ENCODE assay signal across 10 cellular contexts in the genomic region with DNA sequence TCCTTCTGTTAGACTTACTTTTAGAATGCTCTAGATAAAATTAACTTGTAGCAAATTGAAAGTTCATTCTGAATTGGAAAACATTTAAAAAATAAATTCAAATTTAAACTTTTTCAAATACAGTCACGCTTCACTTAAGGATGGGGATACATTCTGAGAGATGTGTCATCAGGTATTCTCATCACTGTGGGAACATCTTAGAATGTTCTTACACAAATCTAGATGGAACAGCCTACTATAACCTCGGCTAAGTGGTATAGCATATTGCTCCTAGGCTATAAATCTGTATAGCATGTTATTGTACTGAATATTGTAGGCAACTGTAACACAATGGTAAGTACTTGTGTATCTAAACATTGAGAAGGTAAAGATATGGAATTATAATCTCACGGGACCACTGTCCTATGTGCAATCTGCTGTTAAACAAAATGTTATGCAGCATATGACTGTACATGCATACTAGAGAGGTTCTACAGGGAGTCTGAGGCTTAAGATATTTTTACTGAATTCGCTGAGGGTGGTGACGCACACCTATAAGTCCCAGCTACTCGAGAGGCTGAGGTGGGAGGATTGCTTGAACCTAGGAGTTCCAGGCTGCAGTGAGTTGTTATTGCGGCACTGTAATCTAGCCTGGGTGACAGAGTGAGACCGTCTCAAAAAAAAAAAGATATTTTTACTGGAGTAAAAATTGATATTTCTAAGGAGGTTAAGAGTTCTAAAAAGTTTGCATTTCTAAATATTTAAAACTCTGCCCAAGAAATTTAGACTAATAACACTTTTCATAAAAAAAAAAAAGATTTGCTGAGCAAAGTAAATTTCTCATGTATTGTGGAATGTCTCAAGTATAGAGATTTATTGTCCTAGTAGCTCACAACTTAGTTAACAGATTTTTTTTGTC.
DNase-seq lines count a peak whose midpoint lies in the region; ATAC-seq, FAIRE-seq and TF ChIP-seq lines count a peak whose summit lies in the region.
"Had no signal": no experiment of that assay in that cellular context is flagged by ENCODE, and none has a peak within 500 bp of the region (broad histone marks: within the 10 kb centered on the region; RNA-seq: fewer than 3 reads in every experiment).

No MANE protein-coding gene starts in this region.

- DNase-seq in H54 (ENCODE audit: insufficient read length, low spot score) = no peak
- DNase-seq in activated CD8-positive, alpha-beta T cell treated with anti-CD3 and anti-CD28 coated beads for 36 hours = peak; percentile 23
- DNase-seq in foreskin keratinocyte = peak in 1 of 2 donors; percentile 46
- DNase-seq in small intestine = no peak
- DNase-seq in NCI-H2171 treated with DMSO at 0.1 percent for 48 hours (lab: John Stamatoyannopoulos, UW) = no peak
- DNase-seq: GDM1, NCI-H2171 had no signal

- H3K4me1 ChIP-seq in foreskin keratinocyte (peaks cover 62% of the 10 kb centered on the region), small intestine (ENCODE audit: control insufficient read depth in 2 of 2, insufficient read depth in 1 of 2, low read depth in 1 of 2, low read length in 1 of 2) (peaks cover 0 to 13% of the 10 kb centered on the region in 2 donors)

- H3K27ac ChIP-seq in foreskin keratinocyte = peak overlapping the region; percentile 58
- H3K27ac ChIP-seq in small intestine (ENCODE audit: low read depth in 1 of 2, low read length in 1 of 2) = peak overlapping the region; percentile 62 to 89

- H3K9me3 Mint-ChIP-seq in activated CD8-positive, alpha-beta T cell treated with anti-CD3 and anti-CD28 coated beads for 36 hours = peaks cover 2% of the 10 kb centered on the region

- TF ChIP-seq CTCF in activated CD8-positive, alpha-beta T cell treated with anti-CD3 and anti-CD28 coated beads for 36 hours (IDR thresholded peaks at IDR 0.05) = no peak
- no peak for TF ChIP-seq CTCF in foreskin keratinocyte (conservative IDR thresholded peaks at IDR 0.05)

- intact Hi-C loops in activated CD8-positive, alpha-beta T cell treated with anti-CD3 and anti-CD28 coated beads for 36 hours (cut with micrococcal nuclease) = loop anchor here (5.0 kb wide), 1 partner anchor 67 kb away; no protein-coding TSS in a partner anchor

- peak overlapping the region; percentile 62 for H3K27ac Mint-ChIP-seq in activated CD8-positive, alpha-beta T cell treated with anti-CD3 and anti-CD28 coated beads for 36 hours

- H3K9me3 ChIP-seq in small intestine (ENCODE audit: control insufficient read depth, low read depth) = no peaks in the 10 kb centered on the region

- ATAC-seq in activated CD8-positive, alpha-beta T cell treated with anti-CD3 and anti-CD28 coated beads for 36 hours = peak; percentile 43
- ATAC-seq in foreskin keratinocyte (peak; percentile 36), HG03175 (IDR thresholded peaks at IDR 0.05; ENCODE audit: unreplicated experiment) (no peak), HG03469 (IDR thresholded peaks at IDR 0.05; ENCODE audit: unreplicated experiment) (no peak), HG02852 (IDR thresholded peaks at IDR 0.05; ENCODE audit: unreplicated experiment) (no peak)

- peaks cover 0 to 14% of the 10 kb centered on the region in 2 donors for H3K36me3 ChIP-seq in small intestine (ENCODE audit: control insufficient read depth in 2 of 2, insufficient read depth in 2 of 2, low read length in 2 of 2)

- FAIRE-seq in H54 (lab: Jason Lieb, UNC) = peak; percentile 68
- no peak for FAIRE-seq in small intestine (lab: Jason Lieb, UNC)

- peaks cover 72% of the 10 kb centered on the region for H3K4me1 Mint-ChIP-seq in activated CD8-positive, alpha-beta T cell treated with anti-CD3 and anti-CD28 coated beads for 36 hours (ENCODE audit: low read depth)

- no peaks in the 10 kb centered on the region for H3K27me3 Mint-ChIP-seq in activated CD8-positive, alpha-beta T cell treated with anti-CD3 and anti-CD28 coated beads for 36 hours

- no peak for TF ChIP-seq POLR2A in H54 (IDR thresholded peaks at IDR 0.05; ENCODE audit: low read depth, low read length)

- H3K27me3 ChIP-seq in foreskin keratinocyte (no peaks in the 10 kb centered on the region), small intestine (ENCODE audit: control insufficient read depth in 2 of 2, insufficient read depth in 2 of 2, low read length in 2 of 2) (no peaks in the 10 kb centered on the region)

- POLR2A ChIA-PET in activated CD8-positive, alpha-beta T cell treated with anti-CD3 and anti-CD28 coated beads for 36 hours (lab: Charles Lee) = interaction anchor here (0.8 to 2.1 kb wide), 2 partner anchors 9 to 22 kb away, joined by 4 to 13 read pairs; no protein-coding TSS in a partner anchor

- H3K4me3 ChIP-seq in small intestine (ENCODE audit: low read depth in 1 of 2, low read length in 2 of 2) = no peak overlapping the region

- peaks cover 31% of the 10 kb centered on the region for H3K36me3 Mint-ChIP-seq in activated CD8-positive, alpha-beta T cell treated with anti-CD3 and anti-CD28 coated beads for 36 hours (ENCODE audit: low read depth)

- CTCF ChIA-PET in activated CD8-positive, alpha-beta T cell treated with anti-CD3 and anti-CD28 coated beads for 36 hours (lab: Charles Lee) = interaction anchor here (0.6 to 17.4 kb wide), 13 partner anchors 9 to 495 kb away, joined by 3 to 236 read pairs (median 4); partner anchors contain the start of gene ARMC12

- no peak overlapping the region for H3K4me3 Mint-ChIP-seq in activated CD8-positive, alpha-beta T cell treated with anti-CD3 and anti-CD28 coated beads for 36 hours

- 78 to 84% (median 79%) methylated on average over 8 of the region's 8 CpGs for WGBS in small intestine, 3 donors

Comparison
In these comparisons a context has a peak if more than half of its experiments do, and no peak if none do; other contexts are left out.
1. ATAC-seq: peak in activated CD8-positive, alpha-beta T cell treated with anti-CD3 and anti-CD28 coated beads for 36 hours (single experiment) and foreskin keratinocyte (single experiment); none in HG03175 (single experiment), HG03469 (single experiment) and HG02852 (single experiment).